8 cellular contexts compared by ENCODE assay signal in genomic region chr19:4380254-4380727, GRCh38. TPM values are rescaled to one million over a fixed set of nuclear protein-coding genes. Genes with fewer than 3 reads are reported as not detected.
DNase-seq lines count a peak whose midpoint lies in the region; ATAC-seq and TF ChIP-seq lines count a peak whose summit lies in the region.

No MANE protein-coding gene starts in this region.

- H3K36me3 ChIP-seq in left ventricle myocardium inferior (peaks cover 11% of the 10 kb centered on the region), SJCRH30 (no peaks in the 10 kb centered on the region)

- H3K9me3 ChIP-seq in left ventricle myocardium inferior (replicated peaks) (no peaks in the 10 kb centered on the region), SJCRH30 (replicated peaks) (no peaks in the 10 kb centered on the region)

- no peaks in the 10 kb centered on the region for H3K27me3 Mint-ChIP-seq in chondrocyte (ENCODE audit: low read depth)

- peaks cover 56% of the 10 kb centered on the region for H3K4me1 Mint-ChIP-seq in chondrocyte (ENCODE audit: low read depth)

- H3K27me3 ChIP-seq in left ventricle myocardium inferior (ENCODE audit: low read depth) (no peaks in the 10 kb centered on the region), SJCRH30 (no peaks in the 10 kb centered on the region)

- peaks cover 54% of the 10 kb centered on the region for H3K4me1 ChIP-seq in left ventricle myocardium inferior
- peaks cover 44% of the 10 kb centered on the region for H3K4me1 ChIP-seq in SJCRH30

- peaks cover 2% of the 10 kb centered on the region for H3K36me3 Mint-ChIP-seq in chondrocyte (ENCODE audit: low read depth)

- H3K27ac ChIP-seq in left ventricle myocardium inferior (replicated peaks) (peak overlapping the region; percentile 88), SJCRH30 (no peak overlapping the region)

- peak; percentile 52 for DNase-seq in activated T-helper 1 cell treated with Interleukin-2 at 50 U/mL for 16 hours (ENCODE audit: low read depth)
- DNase-seq in left ventricle myocardium inferior = peak; percentile 55
- peak; percentile 36 for DNase-seq in stimulated activated CD8-positive, alpha-beta memory T cell treated with anti-CD3 and anti-CD28 coated beads, Interleukin-12 subunit alpha, Interleukin-12 subunit beta, amount 100 ng/mL, for 1 hour (ENCODE audit: low read depth)
- no peak for DNase-seq in NCI-H526 treated with DMSO at 0.1 percent for 48 hours (lab: John Stamatoyannopoulos, UW)
- DNase-seq in SJCRH30 = no peak
- DNase-seq in chondrocyte (ENCODE audit: low spot score) = no peak

- no peak for TF ChIP-seq CTCF in left ventricle myocardium inferior (IDR thresholded peaks at IDR 0.05; ENCODE audit: borderline replicate concordance)
- no peak for TF ChIP-seq CTCF in chondrocyte (IDR thresholded peaks at IDR 0.05)

- H3K4me3 Mint-ChIP-seq in chondrocyte (ENCODE audit: unreplicated experiment) = no peak overlapping the region

- H3K9me3 Mint-ChIP-seq in chondrocyte (ENCODE audit: low read depth) = no peaks in the 10 kb centered on the region

- intact Hi-C loops in left ventricle myocardium inferior (cut with micrococcal nuclease) = no loop called here

- H3K4me3 ChIP-seq in left ventricle myocardium inferior (peak overlapping the region; percentile 25), SJCRH30 (no peak overlapping the region)

- ATAC-seq in HG03066 (IDR thresholded peaks at IDR 0.05; ENCODE audit: low read depth, unreplicated experiment) = peak; percentile 23
- ATAC-seq in HG03469 (IDR thresholded peaks at IDR 0.05; ENCODE audit: unreplicated experiment) = no peak

- no peak overlapping the region for H3K27ac Mint-ChIP-seq in chondrocyte (ENCODE audit: unreplicated experiment)

RNA-seq across cellular contexts. Expression of gene SH3GL1, which starts 20.1 kb away (rescaled TPM):
- 18.6 TPM for total RNA-seq in left ventricle myocardium inferior
- 56.9 and 60.0 TPM in 2 replicates for total RNA-seq in SJCRH30 (2014; rRNA removed; shearing (Covaris generic))
- total RNA-seq in chondrocyte = 96.3 to 103 TPM (median 96.6 TPM) in 3 replicates

RNA-seq across cellular contexts. Expression of gene CHAF1A, which starts 22.1 kb away (rescaled TPM):
- total RNA-seq in left ventricle myocardium inferior (5.1 TPM), chondrocyte (6.6 to 20.5 TPM (median 7.1 TPM) in 3 replicates)
- 44.2 and 54.6 TPM in 2 replicates for total RNA-seq in SJCRH30 (2014; rRNA removed; shearing (Covaris generic))

RNA-seq across cellular contexts. Expression of gene MPND, which starts 36.9 kb away (rescaled TPM):
- total RNA-seq in left ventricle myocardium inferior (19.2 TPM), chondrocyte (13.6 to 14.9 TPM (median 14.1 TPM) in 3 replicates)
- total RNA-seq in SJCRH30 (2014; rRNA removed; shearing (Covaris generic)) = 3.8 and 8.3 TPM in 2 replicates

RNA-seq across cellular contexts. Expression of gene STAP2, which starts 41.7 kb away (rescaled TPM):
- total RNA-seq in left ventricle myocardium inferior (2.6 TPM), chondrocyte (0.85 to 2.0 TPM (median 1.0 TPM) in 3 replicates)
- total RNA-seq in SJCRH30 (2014; rRNA removed; shearing (Covaris generic)) = 9.7 and 11.9 TPM in 2 replicates

Comparison
In these comparisons a context has a peak if more than half of its experiments do, and no peak if none do; other contexts are left out.
1. DNase-seq: peak in activated T-helper 1 cell treated with Interleukin-2 at 50 U/mL for 16 hours (single experiment), left ventricle myocardium inferior (single experiment) and stimulated activated CD8-positive, alpha-beta memory T cell treated with anti-CD3 and anti-CD28 coated beads, Interleukin-12 subunit alpha, Interleukin-12 subunit beta, amount 100 ng/mL, for 1 hour (single experiment); none in NCI-H526 treated with DMSO at 0.1 percent for 48 hours (single experiment), SJCRH30 (0 of 2) and chondrocyte (single experiment).